24 cellular contexts compared by ENCODE assay signal in genomic region chr10:17582015-17582414, GRCh38. TPM values are rescaled to one million over a fixed set of nuclear protein-coding genes. Genes with fewer than 3 reads are reported as not detected.
"Had no signal": no experiment of that assay in that cellular context is flagged by ENCODE, and none has a peak within 500 bp of the region (broad histone marks: within the 10 kb centered on the region; RNA-seq: fewer than 3 reads in every experiment).

No MANE protein-coding gene starts in this region.

- H3K27ac ChIP-seq: PC-9, Peyer's patch, SJSA1, SK-N-MC had no signal

- H3K9me3 ChIP-seq: Peyer's patch, SJSA1 had no signal

- H3K27me3 ChIP-seq: Peyer's patch, SJSA1 had no signal

- H3K36me3 ChIP-seq: Peyer's patch, SJSA1 had no signal

- DNase-seq: Kasumi-1, KG1, MM.1S, NCI-H1092 treated with DMSO at 0.1 percent for 48 hours, NCI-H1436, NCI-H187, NCI-H2029, NCI-H2081 treated with DMSO at 0.1 percent for 48 hours, NCI-H2171, NCI-H226, NCI-H446, NCI-H510A, NCI-H524 treated with DMSO at 0.1 percent for 48 hours, NCI-H69, NCI-H774, PC-9, Peyer's patch, Right ventricle myocardium superior, RPMI8226, SIG-M5, T-helper 1 cell had no signal

- H3K4me1 ChIP-seq: Peyer's patch, SJSA1 had no signal

- H3K4me3 ChIP-seq: PC-9, Peyer's patch, SJSA1, SK-N-MC had no signal

- H2AFZ ChIP-seq: PC-9 had no signal

- H3K4me2 ChIP-seq: PC-9 had no signal

RNA-seq across cellular contexts. Expression of gene HACD1, which starts 35.2 kb away (rescaled TPM):
- total RNA-seq: OCI-LY7 had no signal
